In genomic region chr17:76563309-76563708, GRCh38 we compare ENCODE assay signal across 10 cellular contexts. TPM values are rescaled to one million over a fixed set of nuclear protein-coding genes. Genes with fewer than 3 reads are reported as not detected.
DNase-seq lines count a peak whose midpoint lies in the region; ATAC-seq, FAIRE-seq and TF ChIP-seq lines count a peak whose summit lies in the region.
"Not testable (repeated sequence)": the region's sequence is repeated elsewhere in the genome, so short reads cannot be mapped to it uniquely, and the experiment has no call there.
"Had no signal": no experiment of that assay in that cellular context is flagged by ENCODE, and none has a peak within 500 bp of the region (broad histone marks: within the 10 kb centered on the region; RNA-seq: fewer than 3 reads in every experiment).

No MANE protein-coding gene starts in this region.

- peaks cover 69% of the 10 kb centered on the region for H3K4me1 Mint-ChIP-seq in CD4-positive, alpha-beta T cell (ENCODE audit: low read depth)
- peaks cover 67% of the 10 kb centered on the region for H3K4me1 Mint-ChIP-seq in activated CD4-positive, alpha-beta memory T cell treated with anti-CD3 and anti-CD28 coated beads for 36 hours (ENCODE audit: low read depth)
- H3K4me1 Mint-ChIP-seq in activated naive CD4-positive, alpha-beta T cell treated with anti-CD3 and anti-CD28 coated beads for 36 hours (ENCODE audit: low read depth), result peaks cover 62% of the 10 kb centered on the region
- H3K4me1 Mint-ChIP-seq in MCF 10A (ENCODE audit: insufficient read depth, unreplicated experiment), result peaks cover 45% of the 10 kb centered on the region

- H4K20me1 ChIP-seq in OCI-LY7 (ENCODE audit: insufficient read depth, low read length), result peaks cover 45% of the 10 kb centered on the region
- H4K20me1 ChIP-seq in keratinocyte (ENCODE audit: control insufficient read depth, extremely low read depth, insufficient read depth, low read length), result peaks cover 37% of the 10 kb centered on the region

- peaks cover 69% of the 10 kb centered on the region for H3K36me3 Mint-ChIP-seq in CD4-positive, alpha-beta T cell (ENCODE audit: low read depth)
- H3K36me3 Mint-ChIP-seq in activated CD4-positive, alpha-beta memory T cell treated with anti-CD3 and anti-CD28 coated beads for 36 hours, result peaks cover 74% of the 10 kb centered on the region
- H3K36me3 Mint-ChIP-seq in activated naive CD4-positive, alpha-beta T cell treated with anti-CD3 and anti-CD28 coated beads for 36 hours (ENCODE audit: low read depth), result peaks cover 62% of the 10 kb centered on the region
- peaks cover 100% of the 10 kb centered on the region for H3K36me3 Mint-ChIP-seq in MCF 10A (ENCODE audit: insufficient read depth, unreplicated experiment)

- not testable (repeated sequence) for H3K27me3 Mint-ChIP-seq in CD4-positive, alpha-beta T cell; activated CD4-positive, alpha-beta memory T cell treated with anti-CD3 and anti-CD28 coated beads for 36 hours; activated naive CD4-positive, alpha-beta T cell treated with anti-CD3 and anti-CD28 coated beads for 36 hours (ENCODE audit: low read depth); MCF 10A (ENCODE audit: insufficient read depth, unreplicated experiment)

- H3K4me1 ChIP-seq in OCI-LY7 (ENCODE audit: insufficient read depth, low read length, poor library complexity, severe bottlenecking) (peaks cover 62% of the 10 kb centered on the region), keratinocyte (ENCODE audit: control insufficient read depth, extremely low read depth, insufficient read depth, low read length) (peaks cover 52% of the 10 kb centered on the region), skeletal muscle satellite cell (ENCODE audit: control insufficient read depth, insufficient read depth, low read length) (peaks cover 55% of the 10 kb centered on the region), uterus (peaks cover 5 to 13% of the 10 kb centered on the region in 2 donors)

- H3K27ac ChIP-seq in CD4-positive, alpha-beta T cell (ENCODE audit: low read depth, low read length); OCI-LY7 (ENCODE audit: low read depth, low read length, poor library complexity, severe bottlenecking): not testable (repeated sequence)
- H3K27ac ChIP-seq in keratinocyte (ENCODE audit: control insufficient read depth, insufficient read depth, low read length) (peak overlapping the region; percentile 100), uterus (peak overlapping the region; percentile 16 to 71)

- H3K36me3 ChIP-seq in OCI-LY7 (ENCODE audit: insufficient read depth, low read length) (peaks cover 88% of the 10 kb centered on the region), keratinocyte (ENCODE audit: control insufficient read depth in 2 of 2, extremely low read depth in 1 of 2, insufficient read depth in 2 of 2, low read length in 2 of 2) (peaks cover 12 to 53% of the 10 kb centered on the region in 2 experiments), skeletal muscle satellite cell (ENCODE audit: insufficient read depth, low read length) (peaks cover 55% of the 10 kb centered on the region)
- H3K36me3 ChIP-seq in uterus, result not testable (repeated sequence)

- not testable (repeated sequence) for TF ChIP-seq POLR2A in uterus (IDR thresholded peaks at IDR 0.05)

- POLR2A ChIA-PET in CD4-positive, alpha-beta T cell (lab: Charles Lee), result not testable (repeated sequence)
- POLR2A ChIA-PET in OCI-LY7 (lab: Charles Lee) (interaction anchor here (0.6 kb wide), 1 partner anchor 199 kb away, joined by 7 read pairs; no protein-coding TSS in a partner anchor), MCF 10A (lab: Yijun Ruan, JAX) (interaction anchor here (0.6 to 8.3 kb wide), 7 partner anchors 8 to 172 kb away, joined by 3 to 171 read pairs (median 4); partner anchors contain the start of genes JMJD6, METTL23, MFSD11 and SRSF2)
- POLR2A ChIA-PET in activated CD4-positive, alpha-beta memory T cell treated with anti-CD3 and anti-CD28 coated beads for 36 hours (lab: Charles Lee), result interaction anchor here (0.7 kb wide), 1 partner anchor 1777 kb away, joined by 4 read pairs; no protein-coding TSS in a partner anchor

- ATAC-seq in CD4-positive, alpha-beta T cell (ENCODE audit: poor library complexity), result not testable (repeated sequence)

- H3K9me3 ChIP-seq in CD4-positive, alpha-beta T cell (ENCODE audit: control insufficient read depth, low read length); OCI-LY7 (ENCODE audit: low read length); keratinocyte (ENCODE audit: control insufficient read depth, low read depth, low read length); skeletal muscle satellite cell (replicated peaks; ENCODE audit: low read length); uterus: not testable (repeated sequence)

- peak overlapping the region; percentile 81 for H3K27ac Mint-ChIP-seq in CD4-positive, alpha-beta T cell
- H3K27ac Mint-ChIP-seq in activated CD4-positive, alpha-beta memory T cell treated with anti-CD3 and anti-CD28 coated beads for 36 hours, result peak overlapping the region; percentile 69
- H3K27ac Mint-ChIP-seq in activated naive CD4-positive, alpha-beta T cell treated with anti-CD3 and anti-CD28 coated beads for 36 hours, result peak overlapping the region; percentile 50
- H3K27ac Mint-ChIP-seq in MCF 10A (ENCODE audit: low read depth, unreplicated experiment), result not testable (repeated sequence)

- H3K9ac ChIP-seq in keratinocyte (ENCODE audit: control insufficient read depth, extremely low read depth, insufficient read depth, low read length), result peak overlapping the region; percentile 28
- H3K9ac ChIP-seq in skeletal muscle satellite cell (ENCODE audit: low read depth, low read length), result peak overlapping the region; percentile 0

- intact Hi-C loops in CD4-positive, alpha-beta T cell (cut with DNase I, micrococcal nuclease); OCI-LY7 (cut with micrococcal nuclease; ENCODE audit: unreplicated experiment); activated CD4-positive, alpha-beta memory T cell treated with anti-CD3 and anti-CD28 coated beads for 36 hours (cut with micrococcal nuclease); activated naive CD4-positive, alpha-beta T cell treated with anti-CD3 and anti-CD28 coated beads for 36 hours (cut with micrococcal nuclease); MCF 10A (cut with micrococcal nuclease); uterus (cut with DNase I; ENCODE audit: low total_unique reads): not testable (repeated sequence)

- TF ChIP-seq CTCF in CD4-positive, alpha-beta T cell (IDR thresholded peaks at IDR 0.05); OCI-LY7 (conservative IDR thresholded peaks at IDR 0.05; ENCODE audit: low read length); MCF 10A (IDR thresholded peaks at IDR 0.05; ENCODE audit: unreplicated experiment); keratinocyte (optimal IDR thresholded peaks at IDR 0.05 in 1 of 3, IDR thresholded peaks at IDR 0.05 in 1 of 3, conservative IDR thresholded peaks at IDR 0.05 in 1 of 3; ENCODE audit: extremely low read depth in 1 of 3, insufficient read depth in 2 of 3, low read length in 3 of 3); uterus (IDR thresholded peaks at IDR 0.05): not testable (repeated sequence)

- H3K4me3 Mint-ChIP-seq in CD4-positive, alpha-beta T cell; activated CD4-positive, alpha-beta memory T cell treated with anti-CD3 and anti-CD28 coated beads for 36 hours; activated naive CD4-positive, alpha-beta T cell treated with anti-CD3 and anti-CD28 coated beads for 36 hours: not testable (repeated sequence)
- peak overlapping the region; percentile 92 for H3K4me3 Mint-ChIP-seq in MCF 10A (ENCODE audit: unreplicated experiment)

- not testable (repeated sequence) for H3K9me2 ChIP-seq in OCI-LY7 (ENCODE audit: insufficient read depth, low read length)

- H3K9me3 Mint-ChIP-seq in CD4-positive, alpha-beta T cell; activated CD4-positive, alpha-beta memory T cell treated with anti-CD3 and anti-CD28 coated beads for 36 hours; activated naive CD4-positive, alpha-beta T cell treated with anti-CD3 and anti-CD28 coated beads for 36 hours; MCF 10A (ENCODE audit: unreplicated experiment): not testable (repeated sequence)

- BruUV-seq in OCI-LY7 (replicated peaks; lab: Mats Ljungman, UMichigan), result TSS peak; percentile 7
- not testable (repeated sequence) for BruUV-seq in MCF 10A (replicated peaks; lab: Mats Ljungman, UMichigan)

- H3K9me1 ChIP-seq in keratinocyte (ENCODE audit: control insufficient read depth, extremely low read depth, insufficient read depth, low read length), result not testable (repeated sequence)

- H3K27me3 ChIP-seq in CD4-positive, alpha-beta T cell (ENCODE audit: control insufficient read depth, insufficient read depth, low read length); keratinocyte (ENCODE audit: control insufficient read depth, extremely low read depth, insufficient read depth, low read length); skeletal muscle satellite cell (ENCODE audit: control insufficient read depth, insufficient read depth, low read length); uterus: not testable (repeated sequence)

- H3K4me3 ChIP-seq in OCI-LY7 (ENCODE audit: low read depth, low read length, poor library complexity, severe bottlenecking); keratinocyte (ENCODE audit: control insufficient read depth in 2 of 3, extremely low read depth in 1 of 3, insufficient read depth in 2 of 3, low read depth in 1 of 3, low read length in 3 of 3); skeletal muscle satellite cell (ENCODE audit: low read length); uterus: not testable (repeated sequence)

- not testable (repeated sequence) for H2AFZ ChIP-seq in OCI-LY7 (ENCODE audit: low read length); keratinocyte (ENCODE audit: control insufficient read depth, low read length)

- dilution Hi-C loops in keratinocyte (cut with MboI; ENCODE audit: extremely low pct_ligation_motif_present, low sequenced_read_pairs), result not testable (repeated sequence)

- DNase-seq in CD4-positive, alpha-beta T cell; OCI-LY7 (ENCODE audit: low spot score); activated CD4-positive, alpha-beta memory T cell treated with anti-CD3 and anti-CD28 coated beads for 36 hours; activated naive CD4-positive, alpha-beta T cell treated with anti-CD3 and anti-CD28 coated beads for 36 hours; MCF 10A (ENCODE audit: unreplicated experiment); keratinocyte (ENCODE audit: low read depth, low spot score); uterus: not testable (repeated sequence)

- FAIRE-seq in keratinocyte (lab: Jason Lieb, UNC), result not testable (repeated sequence)

- CTCF ChIA-PET in CD4-positive, alpha-beta T cell (lab: Charles Lee); OCI-LY7 (lab: Charles Lee; ENCODE audit: unreplicated experiment); activated naive CD4-positive, alpha-beta T cell treated with anti-CD3 and anti-CD28 coated beads for 36 hours (lab: Charles Lee); MCF 10A (lab: Yijun Ruan, JAX): not testable (repeated sequence)
- CTCF ChIA-PET in activated CD4-positive, alpha-beta memory T cell treated with anti-CD3 and anti-CD28 coated beads for 36 hours (lab: Charles Lee), result interaction anchor here (0.6 kb wide), 1 partner anchor 20 kb away, joined by 3 read pairs; no protein-coding TSS in a partner anchor

- H3K79me2 ChIP-seq in OCI-LY7 (ENCODE audit: insufficient read depth, low read depth, low read length) (peaks cover 46% of the 10 kb centered on the region), keratinocyte (ENCODE audit: control insufficient read depth, insufficient read depth, low read length) (peaks cover 44% of the 10 kb centered on the region)

- not testable (repeated sequence) for H3K4me2 ChIP-seq in OCI-LY7 (ENCODE audit: low read length)
- H3K4me2 ChIP-seq in keratinocyte (ENCODE audit: control insufficient read depth, extremely low read depth, insufficient read depth, low read depth, low read length) (peak overlapping the region; percentile 10), skeletal muscle satellite cell (ENCODE audit: low read length) (peak overlapping the region; percentile 18)

RNA-seq across cellular contexts. Expression of gene ST6GALNAC2, which starts 22.4 kb away (rescaled TPM):
- 1 to 10 TPM in 1 of 2 experiments, under 1 TPM in 1; 0.49 to 1.2 TPM for total RNA-seq in CD4-positive, alpha-beta T cell
- total RNA-seq in OCI-LY7 (2014; rRNA removed; shearing (Covaris generic)), result not detected in 2 replicates
- total RNA-seq in OCI-LY7 (2022), result not detected in 2 replicates
- total RNA-seq in activated CD4-positive, alpha-beta memory T cell treated with anti-CD3 and anti-CD28 coated beads for 36 hours, result under 1 TPM; 0.19 to 0.51 TPM
- total RNA-seq in activated naive CD4-positive, alpha-beta T cell treated with anti-CD3 and anti-CD28 coated beads for 36 hours, result not detected
- total RNA-seq in MCF 10A (2022), result 5.0 and 7.7 TPM in 2 replicates
- polyA plus RNA-seq in keratinocyte, result 38.7 to 63.2 TPM (median 45.8 TPM) in 3 replicates
- polyA plus RNA-seq in keratinocyte (2011; ENCODE audit: low read depth), result 42.7 TPM
- polyA plus RNA-seq in keratinocyte (2011; cell fraction: cytosol; rRNA removed), result 52.9 and 55.5 TPM in 2 replicates
- 80.8 and 105 TPM in 2 replicates for polyA plus RNA-seq in keratinocyte (2011; cell fraction: nucleus; rRNA removed)
- 37.2 and 79.4 TPM in 2 replicates for polyA plus RNA-seq in keratinocyte (2012; ENCODE audit: low replicate concordance)
- polyA minus RNA-seq in keratinocyte, result 33.4 to 50.5 TPM (median 35.0 TPM) in 3 replicates
- 79.8 TPM for polyA minus RNA-seq in keratinocyte (2011; cell fraction: cytosol; rRNA and poly(A)+ RNA removed)
- 33.3 and 45.4 TPM in 2 replicates for polyA minus RNA-seq in keratinocyte (2011; cell fraction: nucleus; rRNA and poly(A)+ RNA removed)
- total RNA-seq in skeletal muscle satellite cell (2012; rRNA removed), result 0.22 TPM in 1 of 2 replicates, not detected in the other
- 1 to 10 TPM in 2 of 4 donors, under 1 TPM in 1, not detected in 1; 0.59 to 9.5 (median 5.3) TPM for total RNA-seq in uterus

RNA-seq across cellular contexts. Expression of gene PRCD, which starts 23.5 kb away (rescaled TPM):
- not detected for total RNA-seq in CD4-positive, alpha-beta T cell
- total RNA-seq in OCI-LY7 (2014; rRNA removed; shearing (Covaris generic)), result 5.7 and 6.3 TPM in 2 replicates
- total RNA-seq in OCI-LY7 (2022) (11.7 and 15.9 TPM in 2 replicates), MCF 10A (2022) (not detected in 2 replicates), uterus (10 to 100 TPM in 1 of 4 donors, under 1 TPM in 2, not detected in 1; 0.26 to 13.4 (median 0.69) TPM)
- not detected for total RNA-seq in activated CD4-positive, alpha-beta memory T cell treated with anti-CD3 and anti-CD28 coated beads for 36 hours
- not detected for total RNA-seq in activated naive CD4-positive, alpha-beta T cell treated with anti-CD3 and anti-CD28 coated beads for 36 hours
- polyA plus RNA-seq in keratinocyte, result 0.65 to 1.7 TPM (median 1.2 TPM) in 3 replicates
- polyA plus RNA-seq in keratinocyte (2011; ENCODE audit: low read depth), result not detected
- polyA plus RNA-seq in keratinocyte (2011; cell fraction: cytosol; rRNA removed), result 0.55 and 0.81 TPM in 2 replicates
- polyA plus RNA-seq in keratinocyte (2011; cell fraction: nucleus; rRNA removed), result 6.7 and 11.7 TPM in 2 replicates
- 0.68 and 0.72 TPM in 2 replicates for polyA plus RNA-seq in keratinocyte (2012; ENCODE audit: low replicate concordance)
- 0.38 to 0.96 TPM in 2 of 3 replicates, not detected in the other for polyA minus RNA-seq in keratinocyte
- not detected for polyA minus RNA-seq in keratinocyte (2011; cell fraction: cytosol; rRNA and poly(A)+ RNA removed)
- polyA minus RNA-seq in keratinocyte (2011; cell fraction: nucleus; rRNA and poly(A)+ RNA removed), result 1.3 and 1.8 TPM in 2 replicates
- 0.22 and 1.0 TPM in 2 replicates for total RNA-seq in skeletal muscle satellite cell (2012; rRNA removed)
- total RNA-seq: A172, HT-29 had no signal

RNA-seq across cellular contexts. Expression of gene CYGB, which starts 25.8 kb away (rescaled TPM):
- total RNA-seq in CD4-positive, alpha-beta T cell, result not detected
- 0.33 and 0.57 TPM in 2 replicates for total RNA-seq in OCI-LY7 (2014; rRNA removed; shearing (Covaris generic))
- total RNA-seq in OCI-LY7 (2022) (0.22 and 0.44 TPM in 2 replicates), MCF 10A (2022) (not detected in 2 replicates), uterus (10 to 100 TPM in 2 of 4 donors, 1 to 10 TPM in 2; 7.8 to 33.2 (median 19.8) TPM)
- not detected for total RNA-seq in activated CD4-positive, alpha-beta memory T cell treated with anti-CD3 and anti-CD28 coated beads for 36 hours
- not detected for total RNA-seq in activated naive CD4-positive, alpha-beta T cell treated with anti-CD3 and anti-CD28 coated beads for 36 hours
- 10.3 to 26.1 TPM (median 15.3 TPM) in 3 replicates for polyA plus RNA-seq in keratinocyte
- 2.1 TPM for polyA plus RNA-seq in keratinocyte (2011; ENCODE audit: low read depth)
- 15.3 and 37.7 TPM in 2 replicates for polyA plus RNA-seq in keratinocyte (2011; cell fraction: cytosol; rRNA removed)
- 15.4 and 26.2 TPM in 2 replicates for polyA plus RNA-seq in keratinocyte (2011; cell fraction: nucleus; rRNA removed)
- polyA plus RNA-seq in keratinocyte (2012; ENCODE audit: low replicate concordance), result 6.2 and 33.8 TPM in 2 replicates
- 9.0 to 17.2 TPM (median 11.8 TPM) in 3 replicates for polyA minus RNA-seq in keratinocyte
- 42.6 TPM for polyA minus RNA-seq in keratinocyte (2011; cell fraction: cytosol; rRNA and poly(A)+ RNA removed)
- 12.3 and 17.7 TPM in 2 replicates for polyA minus RNA-seq in keratinocyte (2011; cell fraction: nucleus; rRNA and poly(A)+ RNA removed)
- 12.7 and 12.9 TPM in 2 replicates for total RNA-seq in skeletal muscle satellite cell (2012; rRNA removed)
- total RNA-seq: HT-29 had no signal
